ENCODE assay signal across 8 cellular contexts in genomic region chr2:87464219-87464618, GRCh38.
A peak's percentile ranks its signal among the peaks of the same experiment; 100 is the strongest.
DNase-seq lines count a peak whose midpoint lies in the region; ATAC-seq and TF ChIP-seq lines count a peak whose summit lies in the region.
"Not testable (repeated sequence)": the region's sequence is repeated elsewhere in the genome, so short reads cannot be mapped to it uniquely, and the experiment has no call there.

No MANE protein-coding gene starts in this region.

- TF ChIP-seq POLR2A in NB4 (IDR thresholded peaks at IDR 0.05; ENCODE audit: extremely low read depth, insufficient read length) = not testable (repeated sequence)

- DNase-seq in CD1c-positive myeloid dendritic cell (ENCODE audit: extremely low spot score) (peak; percentile 27), NB4 (ENCODE audit: low read depth) (peak; percentile 48), iris pigment epithelial cell (ENCODE audit: low read depth) (peak; percentile 27)
- not testable (repeated sequence) for DNase-seq in activated CD4-positive, alpha-beta T cell treated with anti-CD3 and anti-CD28 coated beads, Interleukin-2, amount 10 ng/mL, durations not matched to agents 7 days and 5 days; activated T-cell treated with anti-CD3 and anti-CD28 coated beads, Interleukin-2, amount 50 U/mL, for 72 hours; activated naive CD8-positive, alpha-beta T cell treated with anti-CD3 and anti-CD28 coated beads, Interleukin-2, amount 50 U/mL, for 24 hours
- DNase-seq in natural killer cell treated with Interleukin-12 subunit alpha and Interleukin-12 subunit beta and Interleukin-15 and Interleukin-18, amount 100 ng/mL, for 72 hours (ENCODE audit: low spot score) = peak; percentile 63

- not testable (repeated sequence) for H3K27me3 Mint-ChIP-seq in activated CD4-positive, alpha-beta T cell treated with anti-CD3 and anti-CD28 coated beads, Interleukin-2, amount 10 ng/mL, durations not matched to agents 7 days and 5 days; activated T-cell treated with anti-CD3 and anti-CD28 coated beads, Interleukin-2, amount 50 U/mL, for 72 hours (ENCODE audit: low read depth); activated naive CD8-positive, alpha-beta T cell treated with anti-CD3 and anti-CD28 coated beads, Interleukin-2, amount 50 U/mL, for 24 hours; natural killer cell treated with Interleukin-12 subunit alpha and Interleukin-12 subunit beta and Interleukin-15 and Interleukin-18, amount 100 ng/mL, for 72 hours; stimulated activated naive CD8-positive, alpha-beta T cell treated with anti-CD3 and anti-CD28 coated beads, Interleukin-15, Interleukin-2, amounts not matched to agents 100 ng/mL and 50 ng/mL, for 24 hours

- H3K36me3 Mint-ChIP-seq in activated CD4-positive, alpha-beta T cell treated with anti-CD3 and anti-CD28 coated beads, Interleukin-2, amount 10 ng/mL, durations not matched to agents 7 days and 5 days (ENCODE audit: low read depth); activated T-cell treated with anti-CD3 and anti-CD28 coated beads, Interleukin-2, amount 50 U/mL, for 72 hours (ENCODE audit: insufficient read depth in 2 of 2); activated naive CD8-positive, alpha-beta T cell treated with anti-CD3 and anti-CD28 coated beads, Interleukin-2, amount 50 U/mL, for 24 hours (ENCODE audit: low read depth); natural killer cell treated with Interleukin-12 subunit alpha and Interleukin-12 subunit beta and Interleukin-15 and Interleukin-18, amount 100 ng/mL, for 72 hours; stimulated activated naive CD8-positive, alpha-beta T cell treated with anti-CD3 and anti-CD28 coated beads, Interleukin-15, Interleukin-2, amounts not matched to agents 100 ng/mL and 50 ng/mL, for 24 hours (ENCODE audit: low read depth): not testable (repeated sequence)

- H3K27ac Mint-ChIP-seq in activated CD4-positive, alpha-beta T cell treated with anti-CD3 and anti-CD28 coated beads, Interleukin-2, amount 10 ng/mL, durations not matched to agents 7 days and 5 days = peak overlapping the region; percentile 68
- H3K27ac Mint-ChIP-seq in activated T-cell treated with anti-CD3 and anti-CD28 coated beads, Interleukin-2, amount 50 U/mL, for 72 hours = peak overlapping the region; percentile 43
- H3K27ac Mint-ChIP-seq in activated naive CD8-positive, alpha-beta T cell treated with anti-CD3 and anti-CD28 coated beads, Interleukin-2, amount 50 U/mL, for 24 hours = peak overlapping the region; percentile 60
- H3K27ac Mint-ChIP-seq in natural killer cell treated with Interleukin-12 subunit alpha and Interleukin-12 subunit beta and Interleukin-15 and Interleukin-18, amount 100 ng/mL, for 72 hours = peak overlapping the region; percentile 85 to 90
- peak overlapping the region; percentile 82 for H3K27ac Mint-ChIP-seq in stimulated activated naive CD8-positive, alpha-beta T cell treated with anti-CD3 and anti-CD28 coated beads, Interleukin-15, Interleukin-2, amounts not matched to agents 100 ng/mL and 50 ng/mL, for 24 hours

- ATAC-seq in activated T-cell treated with anti-CD3 and anti-CD28 coated beads, Interleukin-2, amount 50 U/mL, for 72 hours (replicated peaks in 1 of 2); activated naive CD8-positive, alpha-beta T cell treated with anti-CD3 and anti-CD28 coated beads, Interleukin-2, amount 50 U/mL, for 24 hours: not testable (repeated sequence)
- peak; percentile 67 to 80 for ATAC-seq in natural killer cell treated with Interleukin-12 subunit alpha and Interleukin-12 subunit beta and Interleukin-15 and Interleukin-18, amount 100 ng/mL, for 72 hours

- POLR2A ChIA-PET in activated CD4-positive, alpha-beta T cell treated with anti-CD3 and anti-CD28 coated beads, Interleukin-2, amount 10 ng/mL, durations not matched to agents 7 days and 5 days (lab: Charles Lee) = not testable (repeated sequence)

- CTCF ChIA-PET in activated CD4-positive, alpha-beta T cell treated with anti-CD3 and anti-CD28 coated beads, Interleukin-2, amount 10 ng/mL, durations not matched to agents 7 days and 5 days (lab: Charles Lee) = not testable (repeated sequence)

- peaks cover 38% of the 10 kb centered on the region for H3K4me1 Mint-ChIP-seq in activated CD4-positive, alpha-beta T cell treated with anti-CD3 and anti-CD28 coated beads, Interleukin-2, amount 10 ng/mL, durations not matched to agents 7 days and 5 days
- peaks cover 29% of the 10 kb centered on the region for H3K4me1 Mint-ChIP-seq in activated T-cell treated with anti-CD3 and anti-CD28 coated beads, Interleukin-2, amount 50 U/mL, for 72 hours (ENCODE audit: low read depth)
- peaks cover 45% of the 10 kb centered on the region for H3K4me1 Mint-ChIP-seq in activated naive CD8-positive, alpha-beta T cell treated with anti-CD3 and anti-CD28 coated beads, Interleukin-2, amount 50 U/mL, for 24 hours
- peaks cover 21 to 22% of the 10 kb centered on the region in 2 donors for H3K4me1 Mint-ChIP-seq in natural killer cell treated with Interleukin-12 subunit alpha and Interleukin-12 subunit beta and Interleukin-15 and Interleukin-18, amount 100 ng/mL, for 72 hours (ENCODE audit: low read depth in 2 of 2)
- H3K4me1 Mint-ChIP-seq in stimulated activated naive CD8-positive, alpha-beta T cell treated with anti-CD3 and anti-CD28 coated beads, Interleukin-15, Interleukin-2, amounts not matched to agents 100 ng/mL and 50 ng/mL, for 24 hours (ENCODE audit: low read depth) = peaks cover 49% of the 10 kb centered on the region

- H3K4me3 Mint-ChIP-seq in activated CD4-positive, alpha-beta T cell treated with anti-CD3 and anti-CD28 coated beads, Interleukin-2, amount 10 ng/mL, durations not matched to agents 7 days and 5 days; activated naive CD8-positive, alpha-beta T cell treated with anti-CD3 and anti-CD28 coated beads, Interleukin-2, amount 50 U/mL, for 24 hours: not testable (repeated sequence)
- H3K4me3 Mint-ChIP-seq in activated T-cell treated with anti-CD3 and anti-CD28 coated beads, Interleukin-2, amount 50 U/mL, for 72 hours = peak overlapping the region in 1 of 2 donors; percentile 4
- peak overlapping the region; percentile 78 for H3K4me3 Mint-ChIP-seq in natural killer cell treated with Interleukin-12 subunit alpha and Interleukin-12 subunit beta and Interleukin-15 and Interleukin-18, amount 100 ng/mL, for 72 hours
- peak overlapping the region; percentile 19 for H3K4me3 Mint-ChIP-seq in stimulated activated naive CD8-positive, alpha-beta T cell treated with anti-CD3 and anti-CD28 coated beads, Interleukin-15, Interleukin-2, amounts not matched to agents 100 ng/mL and 50 ng/mL, for 24 hours

- TF ChIP-seq CTCF in NB4 (IDR thresholded peaks at IDR 0.05; ENCODE audit: low read depth, low read length) = not testable (repeated sequence)

- H3K4me3 ChIP-seq in NB4 (ENCODE audit: low read depth, low read length) = not testable (repeated sequence)

- not testable (repeated sequence) for H3K9me3 Mint-ChIP-seq in activated CD4-positive, alpha-beta T cell treated with anti-CD3 and anti-CD28 coated beads, Interleukin-2, amount 10 ng/mL, durations not matched to agents 7 days and 5 days; activated T-cell treated with anti-CD3 and anti-CD28 coated beads, Interleukin-2, amount 50 U/mL, for 72 hours; activated naive CD8-positive, alpha-beta T cell treated with anti-CD3 and anti-CD28 coated beads, Interleukin-2, amount 50 U/mL, for 24 hours; natural killer cell treated with Interleukin-12 subunit alpha and Interleukin-12 subunit beta and Interleukin-15 and Interleukin-18, amount 100 ng/mL, for 72 hours; stimulated activated naive CD8-positive, alpha-beta T cell treated with anti-CD3 and anti-CD28 coated beads, Interleukin-15, Interleukin-2, amounts not matched to agents 100 ng/mL and 50 ng/mL, for 24 hours
